ENCODE assay signal across 1 cellular context in the genomic region with DNA sequence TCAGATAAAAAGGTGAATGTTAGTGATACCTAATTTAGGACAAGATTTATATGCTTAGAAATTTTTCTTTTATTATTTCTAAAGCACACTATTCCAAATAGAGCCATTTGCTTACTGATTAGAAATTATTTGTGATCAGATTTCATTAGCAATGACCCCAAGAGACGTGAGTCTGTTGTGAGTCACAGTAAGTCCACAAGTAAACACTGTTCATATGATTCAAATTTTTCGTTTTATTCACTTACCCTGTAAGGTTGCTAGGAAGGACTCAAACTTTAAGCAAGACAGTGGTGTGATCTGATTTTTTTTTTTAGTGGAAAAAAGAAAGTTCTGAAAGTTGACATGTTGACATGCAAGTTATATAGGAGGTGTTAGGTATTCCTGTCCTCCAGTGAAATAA.
TF ChIP-seq lines count a peak whose summit lies in the region.

No MANE protein-coding gene starts in this region.

TF ChIP-seq in HepG2, 621 proteins besides CTCF, POLR2A, EP300 and RAD21:
- TF ChIP-seq SP2 (CRISPR knock-in tag; IDR thresholded peaks at IDR 0.05) = no peak
- no peak for TF ChIP-seq CEBPB (IDR thresholded peaks at IDR 0.05; ENCODE audit: borderline replicate concordance, low read depth, low read length)
- no peak for TF ChIP-seq MYC (CRISPR knock-in tag; IDR thresholded peaks at IDR 0.05; ENCODE audit: borderline replicate concordance)
